Comparison of ENCODE assay signal across 19 cellular contexts in the genomic region with DNA sequence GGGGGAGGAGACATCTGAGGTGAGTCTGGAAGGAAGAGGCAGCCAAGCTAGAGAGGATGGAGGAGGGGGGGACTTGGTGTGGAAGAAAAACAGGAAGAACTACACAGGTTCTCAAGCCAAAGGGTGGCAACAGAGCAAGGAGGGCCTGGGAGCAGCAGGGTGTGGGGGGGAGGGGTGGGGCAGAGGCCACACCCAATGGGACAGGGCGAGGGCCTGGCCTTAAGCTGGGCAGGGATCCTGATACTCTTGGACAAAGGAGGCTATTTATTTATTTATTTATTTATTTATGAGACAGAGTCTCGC.
"Had no signal": no experiment of that assay in that cellular context is flagged by ENCODE, and none has a peak within 500 bp of the region (broad histone marks: within the 10 kb centered on the region; RNA-seq: fewer than 3 reads in every experiment).

No MANE protein-coding gene starts in this region.

- H3K9me3 ChIP-seq: left lung, pancreas, psoas muscle, right atrium auricular region, suprapubic skin had no signal

- H3K27me3 Mint-ChIP-seq: activated naive CD4-positive, alpha-beta T cell treated with anti-CD3 and anti-CD28 coated beads, Interleukin-2, amount 10 ng/mL, durations not matched to agents 7 days and 5 days; stimulated activated naive CD8-positive, alpha-beta T cell treated with anti-CD3 and anti-CD28 coated beads, Interleukin-15, amount 100 ng/mL, for 72 hours; T-cell had no signal

- H3K27ac Mint-ChIP-seq: activated naive CD4-positive, alpha-beta T cell treated with anti-CD3 and anti-CD28 coated beads, Interleukin-2, amount 10 ng/mL, durations not matched to agents 7 days and 5 days; activated T-cell treated with anti-CD3 and anti-CD28 coated beads, Interleukin-2, amount 50 U/mL, for 72 hours; nephron had no signal

- H3K27me3 ChIP-seq: foreskin keratinocyte, left lung, pancreas, right atrium auricular region, suprapubic skin had no signal

- ATAC-seq: activated T-cell treated with anti-CD3 and anti-CD28 coated beads, Interleukin-2, amount 50 U/mL, for 72 hours; foreskin keratinocyte; left lung; pancreas; stimulated activated naive CD8-positive, alpha-beta T cell treated with anti-CD3 and anti-CD28 coated beads, Interleukin-15, amount 100 ng/mL, for 72 hours; T-cell had no signal

- H3K4me3 Mint-ChIP-seq: activated naive CD4-positive, alpha-beta T cell treated with anti-CD3 and anti-CD28 coated beads, Interleukin-2, amount 10 ng/mL, durations not matched to agents 7 days and 5 days; activated T-cell treated with anti-CD3 and anti-CD28 coated beads, Interleukin-2, amount 50 U/mL, for 72 hours; nephron; stimulated activated naive CD8-positive, alpha-beta T cell treated with anti-CD3 and anti-CD28 coated beads, Interleukin-15, amount 100 ng/mL, for 72 hours; T-cell had no signal

- DNase-seq: activated CD8-positive, alpha-beta memory T cell treated with anti-CD3 and anti-CD28 coated beads for 24 hours; activated CD8-positive, alpha-beta memory T cell treated with anti-CD3 and anti-CD28 coated beads, Interleukin-2, amount 50 U/mL, for 48 hours; activated naive CD4-positive, alpha-beta T cell treated with anti-CD3 and anti-CD28 coated beads, Interleukin-2, amount 10 ng/mL, durations not matched to agents 7 days and 5 days; activated T-cell treated with anti-CD3 and anti-CD28 coated beads, Interleukin-2, amount 50 U/mL, for 72 hours; effector CD4-positive, alpha-beta T cell; erythroblast; foreskin keratinocyte; midbrain; pancreas; psoas muscle; stimulated activated CD4-positive, alpha-beta T cell treated with anti-CD3 and anti-CD28 coated beads, Interleukin-12 subunit alpha, Interleukin-12 subunit beta, amount 100 ng/mL, for 4 hours; stimulated activated CD4-positive, alpha-beta T cell treated with anti-CD3 and anti-CD28 coated beads, Interleukin-4, amount 100 ng/mL, for 4 hours; stimulated activated naive CD8-positive, alpha-beta T cell treated with anti-CD3 and anti-CD28 coated beads, Interleukin-15, amount 100 ng/mL, for 72 hours; T-cell; trophoblast cell had no signal

- H3K36me3 Mint-ChIP-seq: activated naive CD4-positive, alpha-beta T cell treated with anti-CD3 and anti-CD28 coated beads, Interleukin-2, amount 10 ng/mL, durations not matched to agents 7 days and 5 days had no signal

- H3K4me3 ChIP-seq: left lung, pancreas, psoas muscle, right atrium auricular region, suprapubic skin had no signal

- H3K9me3 Mint-ChIP-seq: activated naive CD4-positive, alpha-beta T cell treated with anti-CD3 and anti-CD28 coated beads, Interleukin-2, amount 10 ng/mL, durations not matched to agents 7 days and 5 days; activated T-cell treated with anti-CD3 and anti-CD28 coated beads, Interleukin-2, amount 50 U/mL, for 72 hours; nephron; stimulated activated naive CD8-positive, alpha-beta T cell treated with anti-CD3 and anti-CD28 coated beads, Interleukin-15, amount 100 ng/mL, for 72 hours; T-cell had no signal

- H3K36me3 ChIP-seq: pancreas, right atrium auricular region had no signal
